ENCODE assay signal across 16 cellular contexts in genomic region chr7:69654849-69655707, GRCh38. TPM values are rescaled to one million over a fixed set of nuclear protein-coding genes. Genes with fewer than 3 reads are reported as not detected.
DNase-seq lines count a peak whose midpoint lies in the region; TF ChIP-seq lines count a peak whose summit lies in the region.
"Had no signal": no experiment of that assay in that cellular context is flagged by ENCODE, and none has a peak within 500 bp of the region (broad histone marks: within the 10 kb centered on the region; RNA-seq: fewer than 3 reads in every experiment).

No MANE protein-coding gene starts in this region.

- TF ChIP-seq CTCF in VCaP (conservative IDR thresholded peaks at IDR 0.05) (no peak), PC-9 (conservative IDR thresholded peaks at IDR 0.05) (no peak), testis (IDR thresholded peaks at IDR 0.05) (no peak)

- H3K9me2 ChIP-seq in PC-9 (ENCODE audit: insufficient read depth), result no peaks in the 10 kb centered on the region

- H2AFZ ChIP-seq in PC-9, result no peak overlapping the region

- H3K27me3 ChIP-seq in stomach smooth muscle (ENCODE audit: control insufficient read depth in 1 of 2, insufficient read depth in 2 of 2, low read length in 2 of 2), result no peaks in the 10 kb centered on the region
- no peaks in the 10 kb centered on the region for H3K27me3 ChIP-seq in PC-9 (ENCODE audit: insufficient read depth, low read depth)
- no peaks in the 10 kb centered on the region for H3K27me3 ChIP-seq in testis
- H3K27me3 ChIP-seq: neutrophil had no signal

- intact Hi-C loops in PC-9 (cut with micrococcal nuclease; ENCODE audit: unreplicated experiment) (no loop called here), testis (cut with DNase I; ENCODE audit: low total_unique reads) (no loop called here)

- H3K27ac ChIP-seq in VCaP, result peak overlapping the region; percentile 38
- peak overlapping the region; percentile 41 for H3K27ac ChIP-seq in stomach smooth muscle (ENCODE audit: low read length)
- no peak overlapping the region for H3K27ac ChIP-seq in PC-9
- no peak overlapping the region for H3K27ac ChIP-seq in testis
- H3K27ac ChIP-seq: neutrophil had no signal

- H3K9me3 ChIP-seq in stomach smooth muscle (ENCODE audit: control insufficient read depth in 2 of 2, low read length in 2 of 2) (no peaks in the 10 kb centered on the region), PC-9 (ENCODE audit: insufficient read depth, low read depth) (no peaks in the 10 kb centered on the region), testis (no peaks in the 10 kb centered on the region)
- H3K9me3 ChIP-seq: neutrophil had no signal

- no peaks in the 10 kb centered on the region for H3K79me2 ChIP-seq in PC-9 (ENCODE audit: low read depth)

- no peak overlapping the region for H3K9ac ChIP-seq in stomach smooth muscle (ENCODE audit: low read length in 2 of 2)

- BruUV-seq in PC-9 (replicated peaks; lab: Mats Ljungman, UMichigan), result no TSS peak

- H3F3A ChIP-seq in PC-9 (ENCODE audit: insufficient read depth, low read depth), result no peaks in the 10 kb centered on the region

- H3K36me3 ChIP-seq in stomach smooth muscle (ENCODE audit: control insufficient read depth in 2 of 2, insufficient read depth in 2 of 2, low read length in 2 of 2) (no peaks in the 10 kb centered on the region), PC-9 (ENCODE audit: low read depth) (no peaks in the 10 kb centered on the region), testis (ENCODE audit: low read depth, missing control alignments) (no peaks in the 10 kb centered on the region)
- H3K36me3 ChIP-seq: neutrophil had no signal

- H4K20me1 ChIP-seq in PC-9 (ENCODE audit: insufficient read depth), result no peaks in the 10 kb centered on the region

- 78 to 84% methylated on average over 6 of the region's 6 CpGs for WGBS in testis, 2 donors

- TF ChIP-seq POLR2A in testis (IDR thresholded peaks at IDR 0.05), result no peak

- H3K4me2 ChIP-seq in PC-9, result no peak overlapping the region

- H3K4me3 ChIP-seq in stomach smooth muscle (ENCODE audit: low read length in 2 of 2) (no peak overlapping the region), PC-9 (no peak overlapping the region), testis (no peak overlapping the region)
- H3K4me3 ChIP-seq: lung had no signal

- peaks cover 29% of the 10 kb centered on the region for H3K4me1 ChIP-seq in stomach smooth muscle (ENCODE audit: control insufficient read depth, insufficient read depth, low read length)
- no peaks in the 10 kb centered on the region for H3K4me1 ChIP-seq in PC-9 (replicated peaks; ENCODE audit: insufficient read depth)
- H3K4me1 ChIP-seq in testis, result peaks cover 5% of the 10 kb centered on the region

- POLR2A ChIA-PET in PC-9 (lab: Charles Lee; ENCODE audit: unreplicated experiment), result no interaction called here

- DNase-seq in NCI-H2227 (lab: John Stamatoyannopoulos, UW; ENCODE audit: unreplicated experiment) (peak; percentile 8), NCI-H2227 treated with DMSO at 0.1 percent for 48 hours (lab: John Stamatoyannopoulos, UW) (no peak), NCI-H2107 (lab: John Stamatoyannopoulos, UW) (peak; percentile 74), PC-9 (no peak), testis (no peak)
- no peak for DNase-seq in stimulated activated CD8-positive, alpha-beta memory T cell treated with anti-CD3 and anti-CD28 coated beads, Interleukin-4, amount 100 ng/mL, for 48 hours
- DNase-seq: activated CD4-positive, CD25-positive, alpha-beta regulatory T cell; activated CD8-positive, alpha-beta memory T cell treated with anti-CD3 and anti-CD28 coated beads, Interleukin-2, amount 50 U/mL, for 4 hours; activated naive CD4-positive, alpha-beta T cell treated with anti-CD3 and anti-CD28 coated beads, Interleukin-2, amount 50 U/mL, for 16 hours; effector CD4-positive, alpha-beta T cell; GOT3; stimulated activated CD4-positive, alpha-beta T cell treated with anti-CD3 and anti-CD28 coated beads, Interleukin-4, amount 100 ng/mL, for 24 hours had no signal

- CTCF ChIA-PET in PC-9 (lab: Charles Lee), result no interaction called here

RNA-seq across cellular contexts. Expression of gene AUTS2, which starts 56.8 kb away (rescaled TPM):
- total RNA-seq in PC-9 (2021) (not detected in 2 replicates), testis (10 to 100 TPM; 56.1 to 75.5 TPM)
- polyA plus RNA-seq in testis (ENCODE audit: insufficient read depth, low read depth, low replicate concordance), result 21.3 TPM

Comparison
In these comparisons a context has a peak if more than half of its experiments do, and no peak if none do; other contexts are left out.
1. DNase-seq: peak in NCI-H2227 (single experiment) and NCI-H2107 (single experiment); none in NCI-H2227 treated with DMSO at 0.1 percent for 48 hours (single experiment), stimulated activated CD8-positive, alpha-beta memory T cell treated with anti-CD3 and anti-CD28 coated beads, Interleukin-4, amount 100 ng/mL, for 48 hours (single experiment), PC-9 (0 of 2) and testis (single experiment).
2. H3K27ac ChIP-seq: peak in VCaP (single experiment) and stomach smooth muscle (single experiment); none in PC-9 (single experiment) and testis (0 of 2).
3. RNA of gene AUTS2, which starts 56.8 kb away (total RNA-seq): 56.1 to 75.5 TPM in testis; not detected in PC-9; every median in the first group is over 10 times any median in the second.